ENCODE assay signal across 8 cellular contexts in the genomic region with DNA sequence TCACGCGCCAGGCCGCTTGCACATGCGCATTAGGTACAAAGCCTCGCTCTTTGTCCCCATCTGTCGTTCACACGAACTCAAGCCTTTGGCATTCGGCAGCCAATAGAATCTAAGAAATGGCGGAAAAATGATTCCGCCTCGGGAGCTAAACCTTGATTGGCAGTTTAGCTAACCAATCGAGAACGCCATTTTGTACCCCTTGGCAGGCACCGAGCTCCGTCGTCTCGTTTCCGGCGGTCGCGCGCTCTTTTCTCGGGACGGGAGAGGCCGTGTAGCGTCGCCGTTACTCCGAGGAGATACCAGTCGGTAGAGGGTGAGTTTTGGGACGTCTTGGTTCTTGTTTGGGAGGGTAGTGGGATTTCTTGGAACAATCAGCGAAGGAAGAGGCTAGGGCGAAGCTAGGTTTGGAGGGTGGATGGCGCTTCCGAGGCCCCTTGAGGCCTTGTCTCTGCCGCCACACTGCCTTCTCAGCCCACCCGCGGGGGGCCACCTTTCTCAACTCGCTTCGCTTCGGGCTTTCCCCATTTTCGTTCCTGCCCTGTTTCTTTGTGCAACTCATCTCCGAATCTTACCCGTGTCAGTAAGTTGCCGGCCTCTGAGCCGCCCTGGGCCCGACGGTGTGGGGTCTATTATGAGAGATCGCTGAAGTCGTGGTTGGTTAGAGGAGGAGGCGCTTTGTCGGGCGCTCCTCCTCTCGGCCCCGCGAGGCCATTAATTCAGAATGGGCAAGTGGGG. TPM values are rescaled to one million over a fixed set of nuclear protein-coding genes. Genes with fewer than 3 reads are reported as not detected.
DNase-seq lines count a peak whose midpoint lies in the region; ATAC-seq and TF ChIP-seq lines count a peak whose summit lies in the region.

A gene with protein sequence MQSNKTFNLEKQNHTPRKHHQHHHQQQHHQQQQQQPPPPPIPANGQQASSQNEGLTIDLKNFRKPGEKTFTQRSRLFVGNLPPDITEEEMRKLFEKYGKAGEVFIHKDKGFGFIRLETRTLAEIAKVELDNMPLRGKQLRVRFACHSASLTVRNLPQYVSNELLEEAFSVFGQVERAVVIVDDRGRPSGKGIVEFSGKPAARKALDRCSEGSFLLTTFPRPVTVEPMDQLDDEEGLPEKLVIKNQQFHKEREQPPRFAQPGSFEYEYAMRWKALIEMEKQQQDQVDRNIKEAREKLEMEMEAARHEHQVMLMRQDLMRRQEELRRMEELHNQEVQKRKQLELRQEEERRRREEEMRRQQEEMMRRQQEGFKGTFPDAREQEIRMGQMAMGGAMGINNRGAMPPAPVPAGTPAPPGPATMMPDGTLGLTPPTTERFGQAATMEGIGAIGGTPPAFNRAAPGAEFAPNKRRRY (plus strand): TSS at position 227 of the 735 bp plus-strand sequence. CDS start 7,003 bp downstream, outside the sequence.

- intact Hi-C loops in mammary epithelial cell (cut with micrococcal nuclease), result loop anchor here (1.0 to 10.0 kb wide), 3 partner anchors 29 to 99 kb away; partner anchors contain the start of genes TAF1 and ZMYM3

- dilution Hi-C loops in mammary epithelial cell (cut with HindIII; ENCODE audit: low sequenced_read_pairs), result no loop called here

- H3K9me3 ChIP-seq in WERI-Rb-1 (ENCODE audit: severe bottlenecking) (peaks cover 2% of the 10 kb centered on the region), mammary epithelial cell (replicated peaks; ENCODE audit: insufficient read depth, low read length) (no peaks in the 10 kb centered on the region), iPS-20b (ENCODE audit: insufficient read depth, low read depth, low read length) (no peaks in the 10 kb centered on the region)

- CTCF ChIA-PET in mammary epithelial cell (lab: Charles Lee; ENCODE audit: low non-redundant PET), result interaction anchor here (0.6 to 0.9 kb wide), 5 partner anchors 20 to 165 kb away, joined by 3 to 37 read pairs (median 3); partner anchors contain the start of gene MED12

- H3K4me1 ChIP-seq in ACC112 (ENCODE audit: control insufficient read depth, insufficient read depth, low read length, unreplicated experiment) (peaks cover 3% of the 10 kb centered on the region), mammary epithelial cell (ENCODE audit: insufficient read depth, low read length) (peaks cover 2% of the 10 kb centered on the region), iPS-20b (ENCODE audit: insufficient read depth, low read length) (peaks cover 6% of the 10 kb centered on the region)

- peak within 1 kb of the TSS; percentile 70 for H3K4me2 ChIP-seq in mammary epithelial cell (ENCODE audit: insufficient read depth, low read depth, low read length)

- peaks cover 40% of the 10 kb centered on the region for H3K79me2 ChIP-seq in ACC112 (ENCODE audit: control insufficient read depth, insufficient read depth, low read length, unreplicated experiment)
- peaks cover 49% of the 10 kb centered on the region for H3K79me2 ChIP-seq in mammary epithelial cell (ENCODE audit: insufficient read depth, low read length)

- H3K27ac ChIP-seq in ACC112 (ENCODE audit: low read depth, low read length) (peak within 1 kb of the TSS; percentile 93), WERI-Rb-1 (peak within 1 kb of the TSS; percentile 91), mammary epithelial cell (ENCODE audit: insufficient read depth, low read depth, low read length) (peak within 1 kb of the TSS; percentile 88), iPS-20b (ENCODE audit: low read length) (peak within 1 kb of the TSS; percentile 80), skin epidermis (peak within 1 kb of the TSS; percentile 46 to 94 (median 89))

- H2AFZ ChIP-seq in ACC112 (ENCODE audit: low read length, unreplicated experiment), result no peak within 1 kb of the TSS
- H2AFZ ChIP-seq in mammary epithelial cell (ENCODE audit: low read depth, low read length), result peak within 1 kb of the TSS; percentile 85

- no peaks in the 10 kb centered on the region for H3K27me3 ChIP-seq in ACC112 (ENCODE audit: insufficient read depth, low read length)
- H3K27me3 ChIP-seq in WERI-Rb-1 (ENCODE audit: insufficient read depth, low read depth, severe bottlenecking), result peaks cover 4% of the 10 kb centered on the region
- H3K27me3 ChIP-seq in mammary epithelial cell (ENCODE audit: insufficient read depth, low read length), result no peaks in the 10 kb centered on the region
- H3K27me3 ChIP-seq in iPS-20b (ENCODE audit: insufficient read depth, low read length), result no peaks in the 10 kb centered on the region

- in situ Hi-C loops in mammary epithelial cell (cut with MboI; ENCODE audit: low sequenced_read_pairs in 2 of 2), result no loop called here

- H3K36me3 ChIP-seq in ACC112 (ENCODE audit: insufficient read depth, low read length), result peaks cover 11% of the 10 kb centered on the region
- H3K36me3 ChIP-seq in WERI-Rb-1, result peaks cover 31% of the 10 kb centered on the region
- peaks cover 2% of the 10 kb centered on the region for H3K36me3 ChIP-seq in mammary epithelial cell (ENCODE audit: insufficient read depth, low read length)
- H3K36me3 ChIP-seq in iPS-20b (ENCODE audit: insufficient read depth, low read depth, low read length), result peaks cover 39% of the 10 kb centered on the region; the same call in 1 of the 2 replicates

- H4K20me1 ChIP-seq in mammary epithelial cell (ENCODE audit: insufficient read depth, low read length), result no peaks in the 10 kb centered on the region

- DNase-seq in NCI-H2227 (lab: John Stamatoyannopoulos, UW; ENCODE audit: unreplicated experiment) (peak; percentile 100), WERI-Rb-1 (peak; percentile 92), mammary epithelial cell (peak; percentile 97)

- TF ChIP-seq CTCF in WERI-Rb-1 (IDR thresholded peaks at IDR 0.05; ENCODE audit: low read depth, low read length) (no peak), mammary epithelial cell (conservative IDR thresholded peaks at IDR 0.05 in 1 of 2, IDR thresholded peaks at IDR 0.05 in 1 of 2; ENCODE audit: extremely low read depth in 1 of 2, insufficient read depth in 1 of 2, low read depth in 1 of 2, low read length in 2 of 2) (peak in 1 of 2 donors; percentile 27)

- H3K9ac ChIP-seq in mammary epithelial cell (ENCODE audit: insufficient read depth, low read length), result peak within 1 kb of the TSS; percentile 82
- H3K9ac ChIP-seq in iPS-20b (ENCODE audit: low read depth, low read length), result peak within 1 kb of the TSS; percentile 100

- ATAC-seq in GM18870 (IDR thresholded peaks at IDR 0.05; ENCODE audit: unreplicated experiment) (peak; percentile 76), HG03135 (IDR thresholded peaks at IDR 0.05; ENCODE audit: unreplicated experiment) (peak; percentile 66)

- WGBS in mammary epithelial cell (ENCODE audit: low coverage, missing lambda C conversion rate), result 44% methylated on average over 18 of the region's 56 CpGs

- TSS peak; percentile 81 for BruUV-seq in mammary epithelial cell (replicated peaks; lab: Mats Ljungman, UMichigan)

- H3K4me3 ChIP-seq in ACC112 (ENCODE audit: low read depth, low read length) (peak within 1 kb of the TSS; percentile 94), WERI-Rb-1 (ENCODE audit: low read depth, low read length) (peak within 1 kb of the TSS; percentile 72), mammary epithelial cell (replicated peaks in 1 of 3; ENCODE audit: insufficient read depth in 1 of 3, low read depth in 2 of 3, low read length in 3 of 3) (peak within 1 kb of the TSS; percentile 60 to 78 (median 77)), iPS-20b (ENCODE audit: low read length) (peak within 1 kb of the TSS; percentile 97), skin epidermis (peak within 1 kb of the TSS; percentile 34 to 67 (median 61))

RNA-seq across cellular contexts. Expression of the gene that starts here (rescaled TPM):
- total RNA-seq in mammary epithelial cell, result 100 to 1,000 TPM; 274 to 294 TPM
- 168 TPM for polyA plus RNA-seq in mammary epithelial cell
- polyA minus RNA-seq in mammary epithelial cell, result 328 TPM

Comparison
In these comparisons a context has a peak if more than half of its experiments do, and no peak if none do; other contexts are left out.
1. Peak in every context shown above with its lines: DNase-seq, ATAC-seq, H3K4me3 ChIP-seq and H3K27ac ChIP-seq.